Comparison of ENCODE assay signal across 8 cellular contexts in the genomic region with DNA sequence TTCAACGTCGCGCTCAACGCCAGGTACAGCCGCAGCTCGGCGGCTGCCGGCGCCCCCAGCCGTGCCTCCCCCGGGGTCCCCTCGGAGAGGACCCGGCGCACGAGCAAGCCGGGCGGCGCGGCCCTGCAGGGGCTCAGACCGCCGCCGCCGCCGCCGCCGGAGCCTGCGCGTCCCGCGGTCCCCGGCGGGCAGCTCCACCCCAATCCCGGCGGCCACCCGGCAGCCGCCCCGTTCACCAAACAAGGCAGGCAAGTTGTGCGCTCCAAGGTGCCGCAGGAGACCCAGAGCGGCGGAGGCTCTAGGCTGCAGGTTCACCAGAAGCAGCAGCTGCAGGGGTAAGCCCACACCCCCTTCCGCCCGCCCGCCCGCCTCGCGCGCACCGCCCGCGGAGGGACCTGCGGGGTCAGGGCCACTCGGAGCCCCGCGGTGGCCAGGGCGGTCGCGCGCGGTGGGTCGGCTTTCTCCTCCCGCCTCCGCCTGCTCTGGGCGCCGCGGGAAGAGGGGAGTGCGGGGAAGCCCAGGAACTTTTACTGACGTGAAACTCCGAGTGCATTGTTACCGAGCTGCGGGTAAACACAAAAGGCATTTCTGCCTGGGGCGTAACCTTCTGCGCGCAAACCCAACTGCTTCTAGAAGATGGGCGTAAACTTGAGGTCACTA. TPM values are rescaled to one million over a fixed set of nuclear protein-coding genes. Genes with fewer than 3 reads are reported as not detected.
DNase-seq lines count a peak whose midpoint lies in the region; ATAC-seq lines count a peak whose summit lies in the region.

No MANE protein-coding gene starts in this region.

- H4K12ac ChIP-seq in trophoblast cell (ENCODE audit: low read depth, low read length), result peak overlapping the region; percentile 84

- H2BK5ac ChIP-seq in trophoblast cell (ENCODE audit: low read depth, low read length, poor library complexity), result peak overlapping the region; percentile 93

- peak overlapping the region; percentile 85 for H3K9ac ChIP-seq in trophoblast cell (ENCODE audit: low read length)

- H3K14ac ChIP-seq in trophoblast cell (ENCODE audit: low read length), result peak overlapping the region; percentile 98

- no CpG with 5 or more reads among the region's 75 CpGs for WGBS in trophoblast cell (ENCODE audit: extremely low coverage, insufficient coverage, insufficient read length)

- H3K4me1 ChIP-seq in trophoblast cell (ENCODE audit: control insufficient read depth in 1 of 2, insufficient read depth in 2 of 2, low read length in 2 of 2), result peaks cover 0 to 3% of the 10 kb centered on the region in 2 experiments

- no peak overlapping the region for H3K23ac ChIP-seq in trophoblast cell (ENCODE audit: low read length)

- no peaks in the 10 kb centered on the region for H3K36me3 ChIP-seq in trophoblast cell (ENCODE audit: control insufficient read depth in 1 of 2, insufficient read depth in 2 of 2, low read length in 2 of 2)

- H3K79me2 ChIP-seq in trophoblast cell (ENCODE audit: control insufficient read depth, insufficient read depth, low read length, poor library complexity), result peaks cover 10% of the 10 kb centered on the region

- intact Hi-C loops in Right ventricle myocardium superior (cut with DNase I), result loop anchor here (5.0 kb wide), 2 partner anchors 85 to 165 kb away; no protein-coding TSS in a partner anchor

- peak; percentile 74 for DNase-seq in D341Med (ENCODE audit: low spot score)
- DNase-seq in NAMALWA (ENCODE audit: low spot score), result peak; percentile 70
- peak; percentile 10 for DNase-seq in activated gamma-delta T cell (lab: John Stamatoyannopoulos, UW)
- peak; percentile 54 for DNase-seq in Right ventricle myocardium superior
- peak; percentile 86 to 97 for DNase-seq in trophoblast cell
- DNase-seq in NCI-H446 treated with DMSO at 0.1 percent for 48 hours (lab: John Stamatoyannopoulos, UW), result no peak
- DNase-seq in DMS79 treated with DMSO at 0.1 percent for 48 hours (lab: John Stamatoyannopoulos, UW), result no peak

- H3K27me3 ChIP-seq in trophoblast cell (ENCODE audit: insufficient read depth, low read length), result no peaks in the 10 kb centered on the region

- peak overlapping the region; percentile 89 for H3K27ac ChIP-seq in trophoblast cell (ENCODE audit: low read depth, low read length)

- H3K4me3 ChIP-seq in trophoblast cell (ENCODE audit: low read depth, low read length), result peak overlapping the region; percentile 86

- peak overlapping the region; percentile 89 for H2BK120ac ChIP-seq in trophoblast cell (ENCODE audit: insufficient read depth, low read length, poor library complexity)

- peak overlapping the region; percentile 89 for H4K8ac ChIP-seq in trophoblast cell (ENCODE audit: low read depth, low read length)

- H2BK12ac ChIP-seq in trophoblast cell (ENCODE audit: low read length), result no peak overlapping the region

- peak overlapping the region; percentile 98 for H3K4me2 ChIP-seq in trophoblast cell (ENCODE audit: low read length)

- peak overlapping the region; percentile 14 for H3K4ac ChIP-seq in trophoblast cell (ENCODE audit: low read depth, low read length)

- H3K9me3 ChIP-seq in trophoblast cell (ENCODE audit: insufficient read depth, low read depth, low read length), result no peaks in the 10 kb centered on the region

- no peak overlapping the region for H2AK5ac ChIP-seq in trophoblast cell (ENCODE audit: low read length)

- H2AFZ ChIP-seq in trophoblast cell (ENCODE audit: insufficient read depth, low read length, poor library complexity), result peak overlapping the region; percentile 97

- peak overlapping the region; percentile 99 for H3K18ac ChIP-seq in trophoblast cell (ENCODE audit: low read length)

- H4K91ac ChIP-seq in trophoblast cell (ENCODE audit: low read depth, low read length), result peak overlapping the region; percentile 95

- peaks cover 12% of the 10 kb centered on the region for H3K79me1 ChIP-seq in trophoblast cell (ENCODE audit: low read length)

- peak; percentile 40 for ATAC-seq in GM21528 (IDR thresholded peaks at IDR 0.05; ENCODE audit: low FRiP score, unreplicated experiment)
- ATAC-seq in Right ventricle myocardium superior (ENCODE audit: poor library complexity), result peak; percentile 56

RNA-seq across cellular contexts. Expression of a gene that starts 0.9 kb away (rescaled TPM):
- total RNA-seq in Right ventricle myocardium superior, result 79.9 TPM
- polyA plus RNA-seq in trophoblast cell (2013), result 26.6 and 27.0 TPM in 2 replicates

Comparison
In these comparisons a context has a peak if more than half of its experiments do, and no peak if none do; other contexts are left out.
1. DNase-seq: peak in D341Med (single experiment), NAMALWA (single experiment), activated gamma-delta T cell (single experiment), Right ventricle myocardium superior (single experiment) and trophoblast cell (2 of 2); none in NCI-H446 treated with DMSO at 0.1 percent for 48 hours (single experiment) and DMS79 treated with DMSO at 0.1 percent for 48 hours (single experiment).